Comparison of ENCODE assay signal across 1 cellular context in genomic region chr12:120903382-120903817, GRCh38.
TF ChIP-seq lines count a peak whose summit lies in the region.

No MANE protein-coding gene starts in this region.

TF ChIP-seq in HepG2, 621 proteins besides CTCF, POLR2A, EP300 and RAD21 (continued from another document and continues in another):
- TF ChIP-seq ARID4A (CRISPR knock-in tag; IDR thresholded peaks at IDR 0.05; ENCODE audit: borderline replicate concordance) (peak; percentile 53; the same call in 1 of the 2 replicates), ETV6 (CRISPR knock-in tag; conservative IDR thresholded peaks at IDR 0.05) (no peak), TFDP1 (CRISPR knock-in tag; IDR thresholded peaks at IDR 0.05; ENCODE audit: borderline replicate concordance) (no peak), KLF13 (CRISPR knock-in tag; IDR thresholded peaks at IDR 0.05) (no peak), ZNF260 (CRISPR knock-in tag; IDR thresholded peaks at IDR 0.05; ENCODE audit: borderline replicate concordance, low read depth) (no peak), CBX2 (IDR thresholded peaks at IDR 0.05; ENCODE audit: low read depth, low read length) (no peak), CBX2 (CRISPR knock-in tag; IDR thresholded peaks at IDR 0.05; ENCODE audit: low read depth) (no peak), ZMAT3 (CRISPR knock-in tag; conservative IDR thresholded peaks at IDR 0.05) (0 out of 2 replicates have a peak, but pooled peaks have one; percentile 27), ZNF660 (CRISPR knock-in tag; IDR thresholded peaks at IDR 0.05; ENCODE audit: borderline replicate concordance, low read depth) (no peak), ZNF619 (CRISPR knock-in tag; IDR thresholded peaks at IDR 0.05) (no peak), ZKSCAN8 (CRISPR knock-in tag; IDR thresholded peaks at IDR 0.05; ENCODE audit: borderline replicate concordance) (no peak), PAWR (CRISPR knock-in tag; IDR thresholded peaks at IDR 0.05; ENCODE audit: borderline replicate concordance) (no peak), ZNF776 (CRISPR knock-in tag; IDR thresholded peaks at IDR 0.05) (peak; percentile 62; the same call in 1 of the 2 replicates), MTA1 (CRISPR knock-in tag; IDR thresholded peaks at IDR 0.05; ENCODE audit: borderline replicate concordance) (no peak), ZNF75D (CRISPR knock-in tag; IDR thresholded peaks at IDR 0.05; ENCODE audit: borderline replicate concordance) (no peak), ZNF766 (CRISPR knock-in tag; IDR thresholded peaks at IDR 0.05; ENCODE audit: borderline replicate concordance) (no peak), HMGXB4 (CRISPR knock-in tag; IDR thresholded peaks at IDR 0.05; ENCODE audit: borderline replicate concordance in 1 of 2, low read depth in 1 of 2) (no peak), RFXAP (CRISPR knock-in tag; IDR thresholded peaks at IDR 0.05; ENCODE audit: borderline replicate concordance) (no peak), HINFP (CRISPR knock-in tag; IDR thresholded peaks at IDR 0.05; ENCODE audit: low read depth) (no peak), ZNF329 (CRISPR knock-in tag; IDR thresholded peaks at IDR 0.05; ENCODE audit: low read depth) (no peak), CBX1 (IDR thresholded peaks at IDR 0.05; ENCODE audit: low read depth) (no peak), NFIC (IDR thresholded peaks at IDR 0.05; ENCODE audit: low read length) (no peak), SP2 (CRISPR knock-in tag; IDR thresholded peaks at IDR 0.05) (no peak), SMC3 (IDR thresholded peaks at IDR 0.05; ENCODE audit: low read length) (no peak), YEATS4 (CRISPR knock-in tag; IDR thresholded peaks at IDR 0.05; ENCODE audit: borderline replicate concordance) (no peak), ZNF44 (CRISPR knock-in tag; IDR thresholded peaks at IDR 0.05) (no peak), ARNTL (CRISPR knock-in tag; IDR thresholded peaks at IDR 0.05) (no peak), MAF1 (CRISPR knock-in tag; IDR thresholded peaks at IDR 0.05; ENCODE audit: borderline replicate concordance) (no peak), ZBTB7B (CRISPR knock-in tag; IDR thresholded peaks at IDR 0.05) (no peak), BCL3 (CRISPR knock-in tag; IDR thresholded peaks at IDR 0.05) (no peak), YEATS2 (CRISPR knock-in tag; IDR thresholded peaks at IDR 0.05; ENCODE audit: borderline replicate concordance) (no peak), ZNF101 (CRISPR knock-in tag; IDR thresholded peaks at IDR 0.05; ENCODE audit: borderline replicate concordance, low read depth) (no peak), HNRNPL (IDR thresholded peaks at IDR 0.05; ENCODE audit: low read depth, low read length) (no peak), HNF1A (IDR thresholded peaks at IDR 0.05; ENCODE audit: low read depth) (no peak), HNF1A (CRISPR knock-in tag; IDR thresholded peaks at IDR 0.05; ENCODE audit: borderline replicate concordance) (no peak), PBX3 (CRISPR knock-in tag; IDR thresholded peaks at IDR 0.05; ENCODE audit: borderline replicate concordance) (no peak), ZNF550 (CRISPR knock-in tag; IDR thresholded peaks at IDR 0.05; ENCODE audit: borderline replicate concordance) (no peak)
- TF ChIP-seq, protein P1, sequence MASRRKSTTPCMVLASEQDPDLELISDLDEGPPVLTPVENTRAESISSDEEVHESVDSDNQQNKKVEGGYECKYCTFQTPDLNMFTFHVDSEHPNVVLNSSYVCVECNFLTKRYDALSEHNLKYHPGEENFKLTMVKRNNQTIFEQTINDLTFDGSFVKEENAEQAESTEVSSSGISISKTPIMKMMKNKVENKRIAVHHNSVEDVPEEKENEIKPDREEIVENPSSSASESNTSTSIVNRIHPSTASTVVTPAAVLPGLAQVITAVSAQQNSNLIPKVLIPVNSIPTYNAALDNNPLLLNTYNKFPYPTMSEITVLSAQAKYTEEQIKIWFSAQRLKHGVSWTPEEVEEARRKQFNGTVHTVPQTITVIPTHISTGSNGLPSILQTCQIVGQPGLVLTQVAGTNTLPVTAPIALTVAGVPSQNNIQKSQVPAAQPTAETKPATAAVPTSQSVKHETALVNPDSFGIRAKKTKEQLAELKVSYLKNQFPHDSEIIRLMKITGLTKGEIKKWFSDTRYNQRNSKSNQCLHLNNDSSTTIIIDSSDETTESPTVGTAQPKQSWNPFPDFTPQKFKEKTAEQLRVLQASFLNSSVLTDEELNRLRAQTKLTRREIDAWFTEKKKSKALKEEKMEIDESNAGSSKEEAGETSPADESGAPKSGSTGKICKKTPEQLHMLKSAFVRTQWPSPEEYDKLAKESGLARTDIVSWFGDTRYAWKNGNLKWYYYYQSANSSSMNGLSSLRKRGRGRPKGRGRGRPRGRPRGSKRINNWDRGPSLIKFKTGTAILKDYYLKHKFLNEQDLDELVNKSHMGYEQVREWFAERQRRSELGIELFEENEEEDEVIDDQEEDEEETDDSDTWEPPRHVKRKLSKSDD (CRISPR knock-in tag; IDR thresholded peaks at IDR 0.05; ENCODE audit: low read depth), result no peak
- TF ChIP-seq, protein P2, sequence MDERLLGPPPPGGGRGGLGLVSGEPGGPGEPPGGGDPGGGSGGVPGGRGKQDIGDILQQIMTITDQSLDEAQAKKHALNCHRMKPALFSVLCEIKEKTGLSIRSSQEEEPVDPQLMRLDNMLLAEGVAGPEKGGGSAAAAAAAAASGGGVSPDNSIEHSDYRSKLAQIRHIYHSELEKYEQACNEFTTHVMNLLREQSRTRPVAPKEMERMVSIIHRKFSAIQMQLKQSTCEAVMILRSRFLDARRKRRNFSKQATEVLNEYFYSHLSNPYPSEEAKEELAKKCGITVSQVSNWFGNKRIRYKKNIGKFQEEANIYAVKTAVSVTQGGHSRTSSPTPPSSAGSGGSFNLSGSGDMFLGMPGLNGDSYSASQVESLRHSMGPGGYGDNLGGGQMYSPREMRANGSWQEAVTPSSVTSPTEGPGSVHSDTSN (CRISPR knock-in tag; IDR thresholded peaks at IDR 0.05), result no peak
- TF ChIP-seq, protein P3, sequence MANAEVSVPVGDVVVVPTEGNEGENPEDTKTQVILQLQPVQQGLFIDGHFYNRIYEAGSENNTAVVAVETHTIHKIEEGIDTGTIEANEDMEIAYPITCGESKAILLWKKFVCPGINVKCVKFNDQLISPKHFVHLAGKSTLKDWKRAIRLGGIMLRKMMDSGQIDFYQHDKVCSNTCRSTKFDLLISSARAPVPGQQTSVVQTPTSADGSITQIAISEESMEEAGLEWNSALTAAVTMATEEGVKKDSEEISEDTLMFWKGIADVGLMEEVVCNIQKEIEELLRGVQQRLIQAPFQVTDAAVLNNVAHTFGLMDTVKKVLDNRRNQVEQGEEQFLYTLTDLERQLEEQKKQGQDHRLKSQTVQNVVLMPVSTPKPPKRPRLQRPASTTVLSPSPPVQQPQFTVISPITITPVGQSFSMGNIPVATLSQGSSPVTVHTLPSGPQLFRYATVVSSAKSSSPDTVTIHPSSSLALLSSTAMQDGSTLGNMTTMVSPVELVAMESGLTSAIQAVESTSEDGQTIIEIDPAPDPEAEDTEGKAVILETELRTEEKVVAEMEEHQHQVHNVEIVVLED (CRISPR knock-in tag; IDR thresholded peaks at IDR 0.05; ENCODE audit: borderline replicate concordance), result no peak
